In the genomic region with DNA sequence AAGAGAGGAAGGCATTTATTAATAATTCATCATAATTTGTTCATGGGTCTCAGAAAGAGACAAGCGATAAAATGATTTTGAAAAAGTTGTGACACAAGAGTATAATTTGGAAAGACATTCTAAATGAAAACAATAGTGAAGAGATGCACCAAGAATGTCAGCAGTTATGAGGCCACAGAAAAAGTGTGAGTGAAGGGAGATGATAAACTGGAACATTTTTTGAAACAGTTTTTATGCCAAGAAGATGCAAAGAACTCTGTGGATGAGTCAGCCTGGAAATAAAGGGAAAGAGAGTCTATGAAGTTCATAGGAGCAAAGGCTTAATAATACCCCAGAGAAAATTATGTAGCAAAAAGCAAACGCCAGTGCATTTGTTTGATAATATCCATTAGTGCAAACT, we compare ENCODE assay signal across 25 cellular contexts.
A peak's percentile ranks its signal among the peaks of the same experiment; 100 is the strongest.
DNase-seq lines count a peak whose midpoint lies in the region; ATAC-seq, FAIRE-seq and TF ChIP-seq lines count a peak whose summit lies in the region.
"Had no signal": no experiment of that assay in that cellular context is flagged by ENCODE, and none has a peak within 500 bp of the region (broad histone marks: within the 10 kb centered on the region; RNA-seq: fewer than 3 reads in every experiment).

No MANE protein-coding gene starts in this region.

- H3K36me3 ChIP-seq in gastroesophageal sphincter = no peaks in the 10 kb centered on the region
- H3K36me3 ChIP-seq: ascending aorta; BLaER1 treated with 17β-estradiol and CSF1 and Interleukin-3, amounts not matched to agents 10 nM and 100 nM; ovary; Peyer's patch had no signal

- ATAC-seq in gastroesophageal sphincter (no peak), HG02938 (IDR thresholded peaks at IDR 0.05; ENCODE audit: unreplicated experiment) (no peak)
- ATAC-seq in naive thymus-derived CD8-positive, alpha-beta T cell = no peak

- H3K9me3 ChIP-seq in gastroesophageal sphincter = no peaks in the 10 kb centered on the region
- H3K9me3 ChIP-seq: ascending aorta; BLaER1 treated with 17β-estradiol and CSF1 and Interleukin-3, amounts not matched to agents 10 nM and 100 nM; ovary; Peyer's patch had no signal

- no peaks in the 10 kb centered on the region for H3K36me3 Mint-ChIP-seq in naive thymus-derived CD8-positive, alpha-beta T cell

- no peak for FAIRE-seq in GM12891 (lab: Jason Lieb, UNC)
- FAIRE-seq: TTC549 had no signal

- no peaks in the 10 kb centered on the region for H3K4me1 Mint-ChIP-seq in naive thymus-derived CD8-positive, alpha-beta T cell
- H3K4me1 Mint-ChIP-seq: activated CD4-positive, alpha-beta T cell treated with anti-CD3 and anti-CD28 coated beads, Interleukin-2, amount 10 ng/mL, durations not matched to agents 7 days and 5 days had no signal

- no peak for TF ChIP-seq EP300 in gastroesophageal sphincter (IDR thresholded peaks at IDR 0.05)

- H3K4me3 Mint-ChIP-seq in naive thymus-derived CD8-positive, alpha-beta T cell = no peak overlapping the region
- H3K4me3 Mint-ChIP-seq: activated CD4-positive, alpha-beta T cell treated with anti-CD3 and anti-CD28 coated beads, Interleukin-2, amount 10 ng/mL, durations not matched to agents 7 days and 5 days had no signal

- H3K9me3 Mint-ChIP-seq in naive thymus-derived CD8-positive, alpha-beta T cell = no peaks in the 10 kb centered on the region
- H3K9me3 Mint-ChIP-seq: activated CD4-positive, alpha-beta T cell treated with anti-CD3 and anti-CD28 coated beads, Interleukin-2, amount 10 ng/mL, durations not matched to agents 7 days and 5 days had no signal

- no peaks in the 10 kb centered on the region for H3K27me3 ChIP-seq in gastroesophageal sphincter
- H3K27me3 ChIP-seq: ascending aorta; BLaER1 treated with 17β-estradiol and CSF1 and Interleukin-3, amounts not matched to agents 10 nM and 100 nM; ovary; Peyer's patch had no signal

- TF ChIP-seq POLR2A in gastroesophageal sphincter (IDR thresholded peaks at IDR 0.05) = no peak
- TF ChIP-seq POLR2A in GM12891 (IDR thresholded peaks at IDR 0.05; ENCODE audit: low read depth, low read length) = no peak

- H3K27ac ChIP-seq in gastroesophageal sphincter = peak overlapping the region; percentile 44 to 65 (median 58)
- H3K27ac ChIP-seq: ascending aorta; BLaER1 treated with 17β-estradiol and CSF1 and Interleukin-3, amounts not matched to agents 10 nM and 100 nM; epithelial cell of prostate; KMS-11; ovary; skin epidermis had no signal

- peaks cover 0 to 3% (median 0%) of the 10 kb centered on the region in 5 donors for H3K27me3 Mint-ChIP-seq in naive thymus-derived CD8-positive, alpha-beta T cell

- DNase-seq in HS-5 (ENCODE audit: low read depth) (peak; percentile 13), astrocyte of the spinal cord (ENCODE audit: low read depth, low spot score) (peak; percentile 76), CD1c-positive myeloid dendritic cell (ENCODE audit: extremely low spot score) (no peak), GM12891 (ENCODE audit: insufficient read length, low spot score) (no peak)
- no peak for DNase-seq in naive thymus-derived CD8-positive, alpha-beta T cell
- DNase-seq: activated CD4-positive, alpha-beta T cell treated with anti-CD3 and anti-CD28 coated beads, Interleukin-2, amount 10 ng/mL, durations not matched to agents 7 days and 5 days; activated CD8-positive, alpha-beta memory T cell treated with anti-CD3 and anti-CD28 coated beads, Interleukin-2, amount 50 U/mL, for 48 hours; activated gamma-delta T cell; dermis blood vessel endothelial cell; GOT3; hippocampal formation; midbrain; NCI-H1105 treated with DMSO at 0.1 percent for 48 hours; NCI-H2107; NCI-H82; ovary; Peyer's patch had no signal

- H3K27ac Mint-ChIP-seq in naive thymus-derived CD8-positive, alpha-beta T cell = no peak overlapping the region
- H3K27ac Mint-ChIP-seq: activated CD4-positive, alpha-beta T cell treated with anti-CD3 and anti-CD28 coated beads, Interleukin-2, amount 10 ng/mL, durations not matched to agents 7 days and 5 days had no signal

- in situ Hi-C loops in astrocyte of the spinal cord (cut with HindIII; ENCODE audit: low sequenced_read_pairs) = no loop called here

- TF ChIP-seq CTCF in astrocyte of the spinal cord (IDR thresholded peaks at IDR 0.05; ENCODE audit: low read depth, low read length) (no peak), gastroesophageal sphincter (IDR thresholded peaks at IDR 0.05) (no peak)

- WGBS in gastroesophageal sphincter (ENCODE audit: low coverage in 1 of 2), 2 donors = 12 to 24% methylated on average over 2 of the region's 2 CpGs

- H3K4me3 ChIP-seq in astrocyte of the spinal cord (ENCODE audit: low read depth, low read length) (no peak overlapping the region), gastroesophageal sphincter (no peak overlapping the region)
- H3K4me3 ChIP-seq: ascending aorta; BLaER1 treated with 17β-estradiol and CSF1 and Interleukin-3, amounts not matched to agents 10 nM and 100 nM; ovary; Peyer's patch; skin epidermis had no signal

- peaks cover 0 to 64% (median 14%) of the 10 kb centered on the region in 3 donors for H3K4me1 ChIP-seq in gastroesophageal sphincter
- H3K4me1 ChIP-seq: BLaER1 treated with 17β-estradiol and CSF1 and Interleukin-3, amounts not matched to agents 10 nM and 100 nM; Peyer's patch had no signal

- POLR2A ChIA-PET in naive thymus-derived CD8-positive, alpha-beta T cell (lab: Charles Lee) = no interaction called here

TF ChIP-seq in GM12891, 5 proteins besides CTCF, POLR2A, EP300 and RAD21:
- TF ChIP-seq SPI1 (IDR thresholded peaks at IDR 0.05; ENCODE audit: low read depth, low read length) (no peak), PAX5 (IDR thresholded peaks at IDR 0.05; ENCODE audit: insufficient read depth, low read length, severe bottlenecking) (no peak), POU2F2 (IDR thresholded peaks at IDR 0.05; ENCODE audit: low read depth, low read length) (no peak), TAF1 (IDR thresholded peaks at IDR 0.05; ENCODE audit: low read depth, low read length) (no peak), POLR2AphosphoS5 (IDR thresholded peaks at IDR 0.05; ENCODE audit: low read depth, low read length) (no peak)

Comparison
In these comparisons a context has a peak if more than half of its experiments do, and no peak if none do; other contexts are left out.
1. DNase-seq: peak in HS-5 (single experiment) and astrocyte of the spinal cord (single experiment); none in CD1c-positive myeloid dendritic cell (single experiment), naive thymus-derived CD8-positive, alpha-beta T cell (0 of 10) and GM12891 (single experiment).